ENCODE assay signal across 8 cellular contexts in genomic region chr2:98460573-98461560, GRCh38. TPM values are rescaled to one million over a fixed set of nuclear protein-coding genes. Genes with fewer than 3 reads are reported as not detected.
DNase-seq lines count a peak whose midpoint lies in the region; ATAC-seq and TF ChIP-seq lines count a peak whose summit lies in the region.

No MANE protein-coding gene starts in this region.

- H3K27me3 ChIP-seq in DOHH2 (ENCODE audit: control insufficient read depth, low read length) (no peaks in the 10 kb centered on the region), spleen (replicated peaks in 1 of 7) (no peaks in the 10 kb centered on the region), osteoblast (ENCODE audit: insufficient read depth, low read length) (no peaks in the 10 kb centered on the region)

- TF ChIP-seq CTCF in DOHH2 (IDR thresholded peaks at IDR 0.05; ENCODE audit: low read depth, low read length, poor library complexity, severe bottlenecking) (no peak), spleen (IDR thresholded peaks at IDR 0.05 in 8 of 11, conservative IDR thresholded peaks at IDR 0.05 in 3 of 11) (no peak), osteoblast (IDR thresholded peaks at IDR 0.05; ENCODE audit: extremely low read depth, low read depth, low read length) (no peak)

- H3K4me2 ChIP-seq in DOHH2 (ENCODE audit: low read length) (peak overlapping the region; percentile 36), osteoblast (ENCODE audit: insufficient read depth, low read length) (no peak overlapping the region)

- H3K36me3 ChIP-seq in DOHH2 (ENCODE audit: control insufficient read depth, low read length) (no peaks in the 10 kb centered on the region), spleen (peaks cover 0 to 5% (median 0%) of the 10 kb centered on the region in 6 donors), osteoblast (ENCODE audit: insufficient read depth, low read length) (no peaks in the 10 kb centered on the region)

- no peak overlapping the region for H3K4me3 ChIP-seq in DOHH2 (ENCODE audit: low read length)
- H3K4me3 ChIP-seq in spleen: peak overlapping the region in 1 of 8 donors; percentile 45
- H3K4me3 ChIP-seq in osteoblast (ENCODE audit: insufficient read depth, low read length): no peak overlapping the region

- intact Hi-C loops in spleen (cut with DNase I; ENCODE audit: low total_unique reads): no loop called here

- peak; percentile 64 for DNase-seq in activated T-cell treated with anti-CD3 and anti-CD28 coated beads, Interleukin-2, amount 50 U/mL, for 1 hour
- DNase-seq in spleen (peak; percentile 93), NCI-H1092 treated with DMSO at 0.1 percent for 48 hours (lab: John Stamatoyannopoulos, UW) (no peak), HPDE6-E6E7 (ENCODE audit: extremely low spot score) (no peak), osteoblast (ENCODE audit: insufficient read length, low spot score, missing footprints) (no peak)

- peaks cover 44% of the 10 kb centered on the region for H3K4me1 ChIP-seq in DOHH2 (ENCODE audit: control insufficient read depth, low read length)
- peaks cover 45 to 100% (median 97%) of the 10 kb centered on the region in 6 donors for H3K4me1 ChIP-seq in spleen
- H3K4me1 ChIP-seq in osteoblast (ENCODE audit: insufficient read depth, low read length): peaks cover 20% of the 10 kb centered on the region

- H4K20me1 ChIP-seq in DOHH2 (ENCODE audit: control insufficient read depth, insufficient read depth, low read depth, low read length): no peaks in the 10 kb centered on the region
- H4K20me1 ChIP-seq in osteoblast (ENCODE audit: insufficient read depth, low read length): peaks cover 9% of the 10 kb centered on the region

- 42 to 58% (median 53%) methylated on average over 14 of the region's 14 CpGs for WGBS in spleen, 5 donors

- H3K9me2 ChIP-seq in DOHH2 (replicated peaks; ENCODE audit: control insufficient read depth, low read length): no peaks in the 10 kb centered on the region

- no peaks in the 10 kb centered on the region for H3K9me3 ChIP-seq in DOHH2 (ENCODE audit: control insufficient read depth, insufficient read depth, low read length)
- no peaks in the 10 kb centered on the region for H3K9me3 ChIP-seq in spleen
- H3K9me3 ChIP-seq in osteoblast (ENCODE audit: low read depth, low read length): no peaks in the 10 kb centered on the region

- H3K79me2 ChIP-seq in DOHH2 (ENCODE audit: control insufficient read depth, low read length) (peaks cover 25% of the 10 kb centered on the region), osteoblast (ENCODE audit: insufficient read depth, low read length) (peaks cover 50% of the 10 kb centered on the region)

- TF ChIP-seq POLR2A in spleen (IDR thresholded peaks at IDR 0.05): no peak

- peak; percentile 57 for ATAC-seq in GM21390 (IDR thresholded peaks at IDR 0.05; ENCODE audit: unreplicated experiment)
- ATAC-seq in HG03575 (IDR thresholded peaks at IDR 0.05; ENCODE audit: extremely low read depth, insufficient number of reproducible peaks, low FRiP score, unreplicated experiment): peak; percentile 61

- H2AFZ ChIP-seq in osteoblast (ENCODE audit: low read length): no peak overlapping the region

- H3F3A ChIP-seq in DOHH2 (ENCODE audit: control insufficient read depth, insufficient read depth): peaks cover 3% of the 10 kb centered on the region; the same call in 1 of the 2 replicates

- H3K27ac ChIP-seq in DOHH2 (ENCODE audit: low read depth, low read length) (no peak overlapping the region), spleen (peak overlapping the region in 7 of 8 donors; percentile 70 to 89 (median 86)), osteoblast (ENCODE audit: low read depth, low read length) (no peak overlapping the region)

RNA-seq across cellular contexts. Expression of gene INPP4A, which starts 16.2 kb away (rescaled TPM):
- total RNA-seq in spleen: 100 to 1,000 TPM in 1 of 7 donors, 10 to 100 TPM in 6; 55.1 to 102 (median 76.5) TPM
- 1 to 10 TPM; 6.4 to 9.7 (median 7.1) TPM for polyA plus RNA-seq in spleen
- 25.7 and 25.9 TPM in 2 replicates for total RNA-seq in osteoblast

Comparison
In these comparisons a context has a peak if more than half of its experiments do, and no peak if none do; other contexts are left out.
1. H3K27ac ChIP-seq: peak in spleen (7 of 8); none in DOHH2 (single experiment) and osteoblast (single experiment).
2. DNase-seq: peak in activated T-cell treated with anti-CD3 and anti-CD28 coated beads, Interleukin-2, amount 50 U/mL, for 1 hour (single experiment) and spleen (single experiment); none in NCI-H1092 treated with DMSO at 0.1 percent for 48 hours (single experiment), HPDE6-E6E7 (single experiment) and osteoblast (single experiment).